8 cellular contexts compared by ENCODE assay signal in the genomic region with DNA sequence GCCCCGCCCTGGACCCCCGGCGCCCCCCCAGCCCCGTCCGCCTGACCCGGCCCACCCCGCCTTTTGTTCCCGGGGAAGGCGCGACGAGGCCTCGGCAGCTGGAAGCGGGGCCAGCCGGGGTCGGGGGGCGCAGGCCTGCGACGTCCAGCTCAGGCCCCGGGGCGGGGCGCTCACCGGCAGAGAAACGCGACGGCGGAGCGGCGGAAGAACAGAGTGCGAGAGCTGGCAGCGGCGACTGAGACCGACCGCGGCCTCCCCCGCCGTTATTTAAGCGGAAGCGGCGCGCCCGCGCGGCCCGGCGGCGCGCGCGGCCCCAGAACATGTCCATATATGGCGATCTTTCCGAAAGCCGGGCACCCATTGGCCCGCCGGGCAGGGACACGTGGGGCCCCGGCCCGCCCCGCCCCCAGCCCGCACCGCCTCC. TPM values are rescaled to one million over a fixed set of nuclear protein-coding genes. Genes with fewer than 3 reads are reported as not detected.
DNase-seq lines count a peak whose midpoint lies in the region; ATAC-seq and TF ChIP-seq lines count a peak whose summit lies in the region.

A gene (minus strand): TSS at position 240 of the 424 bp plus-strand sequence. CDS start 445 bp downstream, outside the sequence.

- no peak for TF ChIP-seq CTCF in WI38 (IDR thresholded peaks at IDR 0.05; ENCODE audit: low read depth, low read length)
- no peak for TF ChIP-seq CTCF in breast epithelium (IDR thresholded peaks at IDR 0.05)

- peak; percentile 89 for DNase-seq in NCI-H2227 treated with DMSO at 0.1 percent for 48 hours (lab: John Stamatoyannopoulos, UW)
- DNase-seq in breast epithelium (ENCODE audit: low spot score in 2 of 2): peak; percentile 93 to 94
- peak; percentile 90 for DNase-seq in iPS-NIHi11 (ENCODE audit: low spot score)
- no peak for DNase-seq in OCI-M2 (lab: John Stamatoyannopoulos, UW; ENCODE audit: unreplicated experiment)

- no peaks in the 10 kb centered on the region for H3K9me3 ChIP-seq in breast epithelium

- H3K36me3 ChIP-seq in breast epithelium: no peaks in the 10 kb centered on the region

- peaks cover 0 to 5% of the 10 kb centered on the region in 2 donors for H3K4me1 ChIP-seq in breast epithelium

- ATAC-seq in GM18498 (IDR thresholded peaks at IDR 0.05; ENCODE audit: unreplicated experiment) (peak; percentile 39), HG03095 (IDR thresholded peaks at IDR 0.05; ENCODE audit: unreplicated experiment) (peak; percentile 38)

- peak within 1 kb of the TSS; percentile 95 for H3K4me3 ChIP-seq in WI38 (ENCODE audit: low read depth, low read length)
- H3K4me3 ChIP-seq in breast epithelium: peak within 1 kb of the TSS; percentile 79 to 98 (median 92)
- peak within 1 kb of the TSS; percentile 68 to 96 (median 86) for H3K4me3 ChIP-seq in skin epidermis

- H3K27me3 ChIP-seq in breast epithelium: no peaks in the 10 kb centered on the region

- intact Hi-C loops in breast epithelium (cut with DNase I; ENCODE audit: low total_unique reads): no loop called here

- peak; percentile 93 for TF ChIP-seq POLR2A in breast epithelium (IDR thresholded peaks at IDR 0.05)

- H3K27ac ChIP-seq in breast epithelium (peak within 1 kb of the TSS; percentile 98 to 99), skin epidermis (peak within 1 kb of the TSS; percentile 91 to 100 (median 99))

RNA-seq across cellular contexts. Expression of the gene that starts here (rescaled TPM):
- 1,000 to 10,000 TPM; 2,222 to 2,764 (median 2,750) TPM for total RNA-seq in breast epithelium
